In the genomic region with DNA sequence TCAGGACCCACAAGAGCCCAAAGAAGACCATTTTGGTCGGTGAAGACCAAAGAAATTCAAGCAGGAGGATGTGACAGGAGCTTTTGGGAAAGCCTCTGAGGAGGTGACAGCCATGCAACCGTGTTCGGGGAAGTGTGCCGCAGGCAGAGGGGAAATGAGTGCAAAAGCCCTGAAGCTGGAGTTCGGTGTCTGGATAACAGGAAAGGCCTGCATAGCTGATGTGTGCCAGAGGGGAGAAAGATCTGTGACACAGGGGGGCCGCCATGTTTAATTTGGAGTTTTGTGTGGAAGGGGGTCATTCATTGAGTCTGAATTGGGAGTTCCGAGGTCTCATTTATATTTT, we compare ENCODE assay signal across 8 cellular contexts. TPM values are rescaled to one million over a fixed set of nuclear protein-coding genes. Genes with fewer than 3 reads are reported as not detected.
DNase-seq lines count a peak whose midpoint lies in the region; ATAC-seq and TF ChIP-seq lines count a peak whose summit lies in the region.

No MANE protein-coding gene starts in this region.

- peak overlapping the region; percentile 79 for H3K4me3 ChIP-seq in KMS-11 (IDR thresholded peaks at IDR 0.05; ENCODE audit: insufficient read depth, low read depth, low read length)
- peak overlapping the region; percentile 81 for H3K4me3 ChIP-seq in astrocyte of the spinal cord (ENCODE audit: low read depth, low read length)
- peak overlapping the region; percentile 50 for H3K4me3 ChIP-seq in kidney epithelial cell (ENCODE audit: low read depth, low read length)

- peak; percentile 22 for DNase-seq in Daoy (ENCODE audit: low read depth)
- DNase-seq in astrocyte of the spinal cord (ENCODE audit: low read depth, low spot score) = no peak
- DNase-seq in kidney epithelial cell (ENCODE audit: low read depth) = no peak
- no peak for DNase-seq in stimulated activated naive CD8-positive, alpha-beta T cell treated with anti-CD3 and anti-CD28 coated beads, Interleukin-15, amount 100 ng/mL, for 72 hours
- DNase-seq in D341Med (ENCODE audit: low spot score) = no peak
- no peak for DNase-seq in NCI-H2196 treated with DMSO at 0.1 percent for 48 hours (lab: John Stamatoyannopoulos, UW; ENCODE audit: unreplicated experiment)
- no peak for DNase-seq in SIG-M5 (lab: John Stamatoyannopoulos, UW)

- in situ Hi-C loops in astrocyte of the spinal cord (cut with HindIII; ENCODE audit: low sequenced_read_pairs) = no loop called here

- H3K27ac Mint-ChIP-seq in stimulated activated naive CD8-positive, alpha-beta T cell treated with anti-CD3 and anti-CD28 coated beads, Interleukin-15, amount 100 ng/mL, for 72 hours = peak overlapping the region; percentile 94 to 97

- H3K4me1 Mint-ChIP-seq in stimulated activated naive CD8-positive, alpha-beta T cell treated with anti-CD3 and anti-CD28 coated beads, Interleukin-15, amount 100 ng/mL, for 72 hours = peaks cover 73% of the 10 kb centered on the region

- H3K9me3 Mint-ChIP-seq in stimulated activated naive CD8-positive, alpha-beta T cell treated with anti-CD3 and anti-CD28 coated beads, Interleukin-15, amount 100 ng/mL, for 72 hours = no peaks in the 10 kb centered on the region

- ATAC-seq in stimulated activated naive CD8-positive, alpha-beta T cell treated with anti-CD3 and anti-CD28 coated beads, Interleukin-15, amount 100 ng/mL, for 72 hours = no peak

- H3K36me3 ChIP-seq in KMS-11 (ENCODE audit: insufficient read depth) (0 out of 2 replicates have a peak, but pooled peaks cover 5% of the 10 kb centered on the region), kidney epithelial cell (ENCODE audit: control insufficient read depth, insufficient read depth, low read length) (no peaks in the 10 kb centered on the region)

- H3K27ac ChIP-seq in KMS-11 = peak overlapping the region; percentile 90

- no peaks in the 10 kb centered on the region for H3K27me3 ChIP-seq in KMS-11 (ENCODE audit: insufficient read depth, low read depth)
- no peaks in the 10 kb centered on the region for H3K27me3 ChIP-seq in kidney epithelial cell (ENCODE audit: control insufficient read depth, insufficient read depth, low read length)

- H2AFZ ChIP-seq in KMS-11 (ENCODE audit: low read depth) = peak overlapping the region; percentile 72

- TF ChIP-seq CTCF in KMS-11 (conservative IDR thresholded peaks at IDR 0.05; ENCODE audit: low read depth, low read length) (no peak), astrocyte of the spinal cord (IDR thresholded peaks at IDR 0.05; ENCODE audit: low read depth, low read length) (no peak), kidney epithelial cell (IDR thresholded peaks at IDR 0.05; ENCODE audit: insufficient read depth, low read length, poor library complexity, severe bottlenecking) (no peak)

- peak overlapping the region; percentile 95 for H3K9ac ChIP-seq in KMS-11

- H3K4me2 ChIP-seq in KMS-11 = peak overlapping the region; percentile 98

- no peaks in the 10 kb centered on the region for H3K27me3 Mint-ChIP-seq in stimulated activated naive CD8-positive, alpha-beta T cell treated with anti-CD3 and anti-CD28 coated beads, Interleukin-15, amount 100 ng/mL, for 72 hours

- no peaks in the 10 kb centered on the region for H4K20me1 ChIP-seq in KMS-11 (ENCODE audit: insufficient read depth)

- peaks cover 47% of the 10 kb centered on the region for H3K4me1 ChIP-seq in KMS-11 (ENCODE audit: low read depth, poor library complexity, severe bottlenecking)

- peak overlapping the region; percentile 93 to 100 for H3K4me3 Mint-ChIP-seq in stimulated activated naive CD8-positive, alpha-beta T cell treated with anti-CD3 and anti-CD28 coated beads, Interleukin-15, amount 100 ng/mL, for 72 hours

- H3K79me2 ChIP-seq in KMS-11 (ENCODE audit: insufficient read depth, low read depth) = peaks cover 52% of the 10 kb centered on the region

RNA-seq across cellular contexts. Expression of gene ZC3H7A, which starts 0.9 kb away (rescaled TPM):
- total RNA-seq in Daoy (2014; rRNA removed; shearing (Covaris generic)) = 15.1 and 22.7 TPM in 2 replicates
- 50.1 and 52.6 TPM in 2 replicates for total RNA-seq in kidney epithelial cell

RNA-seq across cellular contexts. Expression of gene RSL1D1, which starts 53.4 kb away (rescaled TPM):
- 270 and 395 TPM in 2 replicates for total RNA-seq in Daoy (2014; rRNA removed; shearing (Covaris generic))
- 194 and 240 TPM in 2 replicates for total RNA-seq in kidney epithelial cell

RNA-seq across cellular contexts. Expression of gene TXNDC11, which starts 55.3 kb away (rescaled TPM):
- total RNA-seq in Daoy (2014; rRNA removed; shearing (Covaris generic)) = 15.8 and 22.5 TPM in 2 replicates
- 35.1 and 36.1 TPM in 2 replicates for total RNA-seq in kidney epithelial cell
